In genomic region chr6:85035769-85036168, GRCh38 we compare ENCODE assay signal across 34 cellular contexts.
"Had no signal": no experiment of that assay in that cellular context is flagged by ENCODE, and none has a peak within 500 bp of the region (broad histone marks: within the 10 kb centered on the region; RNA-seq: fewer than 3 reads in every experiment).

No MANE protein-coding gene starts in this region.

- H3K36me3 ChIP-seq: adrenal gland, brain microvascular endothelial cell, breast epithelium had no signal

- H3K9me3 ChIP-seq: adrenal gland had no signal

- H3K27me3 ChIP-seq: adrenal gland, body of pancreas, brain microvascular endothelial cell, breast epithelium had no signal

- ATAC-seq: activated CD8-positive, alpha-beta T cell treated with anti-CD3 and anti-CD28 coated beads for 36 hours; activated naive CD4-positive, alpha-beta T cell treated with anti-CD3 and anti-CD28 coated beads, Interleukin-2, amount 50 U/mL, for 72 hours; activated T-cell treated with anti-CD3 and anti-CD28 coated beads, Interleukin-2, amount 50 U/mL, for 4 hours; activated T-cell treated with anti-CD3 and anti-CD28 coated beads, Interleukin-2, amount 50 U/mL, for 72 hours; activated T-helper 17 cell treated with anti-CD3 and anti-CD28 coated beads, Interleukin-2, amount 50 U/mL, for 72 hours; body of pancreas had no signal

- H3K27ac ChIP-seq: adrenal gland, body of pancreas, brain microvascular endothelial cell, breast epithelium, VCaP had no signal

- DNase-seq: activated B cell treated with CpG ODN at 0.5 μM for 24 hours; activated CD4-positive, alpha-beta memory T cell treated with anti-CD3 and anti-CD28 coated beads for 36 hours; activated CD4-positive, alpha-beta T cell treated with anti-CD3 and anti-CD28 coated beads for 4 hours; activated CD4-positive, alpha-beta T cell treated with anti-CD3 and anti-CD28 coated beads, Interleukin-2, amount 10 ng/mL, durations not matched to agents 24 days and 14 days; activated CD4-positive, alpha-beta T cell treated with anti-CD3 and anti-CD28 coated beads, Interleukin-2, amount 50 U/mL, for 1 hour; activated CD4-positive, alpha-beta T cell treated with anti-CD3 and anti-CD28 coated beads, Interleukin-2, amount 50 U/mL, for 4 hours; activated CD4-positive, CD25-positive, alpha-beta regulatory T cell treated with anti-CD3 and anti-CD28 coated beads, Interleukin-2, amount 50 U/mL, for 72 hours; activated CD8-positive, alpha-beta memory T cell treated with anti-CD3 and anti-CD28 coated beads, Interleukin-2, amount 50 U/mL, for 4 hours; activated CD8-positive, alpha-beta T cell treated with anti-CD3 and anti-CD28 coated beads for 36 hours; activated effector memory CD4-positive, alpha-beta T cell treated with anti-CD3 and anti-CD28 coated beads, Interleukin-2, amount 50 U/mL, for 16 hours; activated gamma-delta T cell treated with Interleukin-2 at 50 U/mL for 16 hours; activated naive CD4-positive, alpha-beta T cell; activated naive CD4-positive, alpha-beta T cell treated with anti-CD3 and anti-CD28 coated beads for 36 hours; activated naive CD4-positive, alpha-beta T cell treated with anti-CD3 and anti-CD28 coated beads, Interleukin-2, amount 50 U/mL, for 16 hours; activated naive CD8-positive, alpha-beta T cell treated with anti-CD3 and anti-CD28 coated beads for 36 hours; activated T-cell treated with anti-CD3 and anti-CD28 coated beads for 4 hours; activated T-cell treated with anti-CD3 and anti-CD28 coated beads, Interleukin-2, amount 50 U/mL, for 1 hour; activated T-cell treated with anti-CD3 and anti-CD28 coated beads, Interleukin-2, amount 50 U/mL, for 4 hours; activated T-cell treated with anti-CD3 and anti-CD28 coated beads, Interleukin-2, amount 50 U/mL, for 72 hours; adrenal gland; amniotic stem cell; aorta; body of pancreas; brain microvascular endothelial cell; central memory CD4-positive, alpha-beta T cell; T-helper 2 cell; T-helper 9 cell had no signal

- H3K4me3 ChIP-seq: adrenal gland, body of pancreas, breast epithelium had no signal

- H3K4me1 ChIP-seq: adrenal gland, body of pancreas, breast epithelium had no signal

- FAIRE-seq: astrocyte, colon, TTC549 had no signal
